In genomic region chr4:175412744-175413143, GRCh38 we compare ENCODE assay signal across 19 cellular contexts.
A peak's percentile ranks its signal among the peaks of the same experiment; 100 is the strongest.
DNase-seq lines count a peak whose midpoint lies in the region; ATAC-seq and TF ChIP-seq lines count a peak whose summit lies in the region.
"Had no signal": no experiment of that assay in that cellular context is flagged by ENCODE, and none has a peak within 500 bp of the region (broad histone marks: within the 10 kb centered on the region; RNA-seq: fewer than 3 reads in every experiment).

No MANE protein-coding gene starts in this region.

- no peaks in the 10 kb centered on the region for H3K36me3 ChIP-seq in BLaER1 treated with 17β-estradiol and CSF1 and Interleukin-3, amounts not matched to agents 10 nM and 100 nM
- H3K36me3 ChIP-seq in mammary epithelial cell (ENCODE audit: insufficient read depth, low read length) (no peaks in the 10 kb centered on the region), mesenchymal stem cell (ENCODE audit: control insufficient read depth in 1 of 2, insufficient read depth in 2 of 2, low read depth in 1 of 2, low read length in 2 of 2) (no peaks in the 10 kb centered on the region), ascending aorta (no peaks in the 10 kb centered on the region), BE2C (no peaks in the 10 kb centered on the region)
- H3K36me3 ChIP-seq: neutrophil had no signal

- no peak overlapping the region for H2AK5ac ChIP-seq in mesenchymal stem cell (ENCODE audit: low read length, severe bottlenecking)

- H3K4ac ChIP-seq in mesenchymal stem cell (ENCODE audit: low read depth in 1 of 2, low read length in 2 of 2): no peak overlapping the region

- H3K18ac ChIP-seq in mesenchymal stem cell (ENCODE audit: low read depth in 1 of 2, low read length in 2 of 2): no peak overlapping the region

- H2BK12ac ChIP-seq in mesenchymal stem cell (ENCODE audit: low read length in 2 of 2): no peak overlapping the region

- no peak for ATAC-seq in GM21381 (IDR thresholded peaks at IDR 0.05; ENCODE audit: unreplicated experiment)
- ATAC-seq: activated CD8-positive, alpha-beta memory T cell treated with anti-CD3 and anti-CD28 coated beads, Interleukin-2, amount 10 ng/mL, durations not matched to agents 7 days and 5 days; GM12878 had no signal

- 0% methylated on average over 2 of the region's 2 CpGs for WGBS in mammary epithelial cell (ENCODE audit: low coverage, missing lambda C conversion rate)
- 57% methylated on average over 1 of the region's 2 CpGs for WGBS in mesenchymal stem cell

- no peaks in the 10 kb centered on the region for H3K79me2 ChIP-seq in mammary epithelial cell (ENCODE audit: insufficient read depth, low read length)

- H2AFZ ChIP-seq in mammary epithelial cell (ENCODE audit: low read depth, low read length) (no peak overlapping the region), mesenchymal stem cell (ENCODE audit: low read depth, low read length) (no peak overlapping the region)

- H3K23ac ChIP-seq in mesenchymal stem cell (ENCODE audit: low read length in 2 of 2): no peak overlapping the region

- dilution Hi-C loops in mammary epithelial cell (cut with HindIII; ENCODE audit: low sequenced_read_pairs): no loop called here

- no peak overlapping the region for H2BK15ac ChIP-seq in mesenchymal stem cell (ENCODE audit: low read depth, poor library complexity, severe bottlenecking)

- no peak overlapping the region for H3K4me3 ChIP-seq in BLaER1 treated with 17β-estradiol and CSF1 and Interleukin-3, amounts not matched to agents 10 nM and 100 nM
- H3K4me3 ChIP-seq in mammary epithelial cell (replicated peaks in 1 of 3; ENCODE audit: insufficient read depth in 1 of 3, low read depth in 2 of 3, low read length in 3 of 3): no peak overlapping the region
- H3K4me3 ChIP-seq in mesenchymal stem cell (ENCODE audit: insufficient read depth in 1 of 2, low read depth in 1 of 2, low read length in 2 of 2): no peak overlapping the region
- no peak overlapping the region for H3K4me3 ChIP-seq in ascending aorta
- no peak overlapping the region for H3K4me3 ChIP-seq in BE2C (ENCODE audit: low read depth, low read length)
- H3K4me3 ChIP-seq: GM12878 had no signal

- peaks cover 0 to 17% (median 10%) of the 10 kb centered on the region in 11 experiments; a peak in 12 of 22 replicates for H3K27me3 ChIP-seq in BLaER1 treated with 17β-estradiol and CSF1 and Interleukin-3, amounts not matched to agents 10 nM and 100 nM
- no peaks in the 10 kb centered on the region for H3K27me3 ChIP-seq in mammary epithelial cell (ENCODE audit: insufficient read depth, low read length)
- H3K27me3 ChIP-seq in mesenchymal stem cell (ENCODE audit: control insufficient read depth in 1 of 2, insufficient read depth in 1 of 2, low read length in 2 of 2): no peaks in the 10 kb centered on the region
- H3K27me3 ChIP-seq in ascending aorta: no peaks in the 10 kb centered on the region
- no peaks in the 10 kb centered on the region for H3K27me3 ChIP-seq in BE2C
- H3K27me3 ChIP-seq: neutrophil had no signal

- CTCF ChIA-PET in mammary epithelial cell (lab: Charles Lee; ENCODE audit: low non-redundant PET): no interaction called here

- no peak overlapping the region for H4K91ac ChIP-seq in mesenchymal stem cell (ENCODE audit: low read length)

- peaks cover 30 to 40% (median 38%) of the 10 kb centered on the region in 11 experiments for H3K9me3 ChIP-seq in BLaER1 treated with 17β-estradiol and CSF1 and Interleukin-3, amounts not matched to agents 10 nM and 100 nM (replicated peaks in 1 of 11)
- H3K9me3 ChIP-seq in mammary epithelial cell (replicated peaks; ENCODE audit: insufficient read depth, low read length) (peaks cover 3% of the 10 kb centered on the region), mesenchymal stem cell (ENCODE audit: control insufficient read depth, low read length) (peaks cover 24% of the 10 kb centered on the region), ascending aorta (peaks cover 0 to 18% of the 10 kb centered on the region in 2 donors), BE2C (no peaks in the 10 kb centered on the region)
- H3K9me3 ChIP-seq: neutrophil had no signal

- in situ Hi-C loops in mammary epithelial cell (cut with MboI; ENCODE audit: low sequenced_read_pairs in 2 of 2): no loop called here

- H4K20me1 ChIP-seq in BLaER1 treated with 17β-estradiol and CSF1 and Interleukin-3, amounts not matched to agents 10 nM and 100 nM: no peaks in the 10 kb centered on the region; a peak in 1 of 22 replicates
- no peaks in the 10 kb centered on the region for H4K20me1 ChIP-seq in mammary epithelial cell (ENCODE audit: insufficient read depth, low read length)

- no peak overlapping the region for H3K27ac ChIP-seq in BLaER1 treated with 17β-estradiol and CSF1 and Interleukin-3, amounts not matched to agents 10 nM and 100 nM
- H3K27ac ChIP-seq in mammary epithelial cell (ENCODE audit: insufficient read depth, low read depth, low read length) (no peak overlapping the region), mesenchymal stem cell (ENCODE audit: low read length, poor library complexity, severe bottlenecking) (peak overlapping the region; percentile 55), ascending aorta (no peak overlapping the region)
- H3K27ac ChIP-seq: C4-2B, neutrophil had no signal

- no peak overlapping the region for H2BK120ac ChIP-seq in mesenchymal stem cell (ENCODE audit: low read depth, low read length)

- H3K4me1 ChIP-seq in BLaER1 treated with 17β-estradiol and CSF1 and Interleukin-3, amounts not matched to agents 10 nM and 100 nM: peaks cover 17 to 24% (median 22%) of the 10 kb centered on the region in 10 experiments
- no peaks in the 10 kb centered on the region for H3K4me1 ChIP-seq in mammary epithelial cell (ENCODE audit: insufficient read depth, low read length)
- H3K4me1 ChIP-seq in mesenchymal stem cell (ENCODE audit: control insufficient read depth, insufficient read depth, low read depth, low read length): peaks cover 1% of the 10 kb centered on the region
- H3K4me1 ChIP-seq in ascending aorta: no peaks in the 10 kb centered on the region
- H3K4me1 ChIP-seq in BE2C: no peaks in the 10 kb centered on the region

- H3K9ac ChIP-seq in BLaER1 treated with 17β-estradiol and CSF1 and Interleukin-3, amounts not matched to agents 10 nM and 100 nM: no peak overlapping the region
- H3K9ac ChIP-seq in mammary epithelial cell (ENCODE audit: insufficient read depth, low read length) (no peak overlapping the region), mesenchymal stem cell (ENCODE audit: low read length) (no peak overlapping the region)

- TF ChIP-seq CTCF in mammary epithelial cell (conservative IDR thresholded peaks at IDR 0.05 in 1 of 2, IDR thresholded peaks at IDR 0.05 in 1 of 2; ENCODE audit: extremely low read depth in 1 of 2, insufficient read depth in 1 of 2, low read depth in 1 of 2, low read length in 2 of 2) (no peak), ascending aorta (IDR thresholded peaks at IDR 0.05) (no peak), BE2C (IDR thresholded peaks at IDR 0.05; ENCODE audit: low read depth, low read length) (no peak)

- no peak overlapping the region for H3K14ac ChIP-seq in mesenchymal stem cell (ENCODE audit: low read length in 2 of 2)

- H3K4me2 ChIP-seq in BLaER1 treated with 17β-estradiol and CSF1 and Interleukin-3, amounts not matched to agents 10 nM and 100 nM: peak overlapping the region; percentile 49 to 85 (median 67)
- H3K4me2 ChIP-seq in mammary epithelial cell (ENCODE audit: insufficient read depth, low read depth, low read length) (no peak overlapping the region), mesenchymal stem cell (ENCODE audit: low read length, poor library complexity, severe bottlenecking) (no peak overlapping the region)

- no TSS peak for BruUV-seq in mammary epithelial cell (replicated peaks; lab: Mats Ljungman, UMichigan)

- peak; percentile 40 for DNase-seq in LHCN-M2 (ENCODE audit: low read depth)
- DNase-seq in mammary epithelial cell: peak; percentile 51
- no peak for DNase-seq in mesenchymal stem cell
- no peak for DNase-seq in cerebellum (ENCODE audit: low spot score)
- no peak for DNase-seq in ascending aorta (ENCODE audit: low spot score in 2 of 2)
- DNase-seq in BE2C: no peak
- DNase-seq: activated CD8-positive, alpha-beta memory T cell treated with anti-CD3 and anti-CD28 coated beads, Interleukin-2, amount 10 ng/mL, durations not matched to agents 7 days and 5 days; activated gamma-delta T cell; DMS79 treated with DMSO at 0.1 percent for 48 hours; endodermal cell; Kasumi-1; NCI-H1436 treated with DMSO at 0.1 percent for 48 hours; small intestine; stimulated activated naive CD4-positive, alpha-beta T cell treated with Interleukin-2 at 50 U/mL for 16 hours had no signal

- H2BK5ac ChIP-seq in mesenchymal stem cell (ENCODE audit: low read depth, low read length, poor library complexity, severe bottlenecking): no peak overlapping the region

- H4K8ac ChIP-seq in mesenchymal stem cell (ENCODE audit: low read length): no peak overlapping the region

- intact Hi-C loops in mammary epithelial cell (cut with micrococcal nuclease): no loop called here
- intact Hi-C loops in ascending aorta (cut with DNase I): loop anchor here (5.0 kb wide), 1 partner anchor 75 kb away; no protein-coding TSS in a partner anchor

- no peaks in the 10 kb centered on the region for H3K79me1 ChIP-seq in mesenchymal stem cell (replicated peaks; ENCODE audit: low read length, poor library complexity, severe bottlenecking)

Comparison
In these comparisons a context has a peak if more than half of its experiments do, and no peak if none do; other contexts are left out.
1. H3K4me2 ChIP-seq: peak in BLaER1 treated with 17β-estradiol and CSF1 and Interleukin-3, amounts not matched to agents 10 nM and 100 nM (11 of 11); none in mammary epithelial cell (single experiment) and mesenchymal stem cell (single experiment).
2. DNase-seq: peak in LHCN-M2 (single experiment) and mammary epithelial cell (single experiment); none in mesenchymal stem cell (single experiment), cerebellum (single experiment), ascending aorta (0 of 2) and BE2C (single experiment).